Comparison of ENCODE assay signal across 8 cellular contexts in the genomic region with DNA sequence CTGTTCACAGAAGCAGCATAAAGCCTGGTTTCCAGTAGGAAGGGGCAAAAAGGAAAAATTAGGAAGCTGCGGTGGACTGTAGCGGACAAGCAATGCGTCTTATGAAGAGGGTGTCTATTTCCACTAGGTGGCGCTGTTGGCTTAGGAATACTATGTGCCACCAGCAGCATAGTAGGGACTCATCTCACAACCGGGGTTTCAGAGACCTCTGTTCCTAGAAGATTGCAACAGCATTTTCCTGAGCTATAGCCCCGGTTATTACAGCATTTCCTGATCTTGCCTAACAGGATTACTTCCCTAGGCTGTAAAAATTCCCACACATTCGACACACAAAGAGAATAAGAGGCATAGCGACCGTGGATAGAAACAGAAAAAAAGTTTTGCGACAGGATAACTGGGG.
A peak's percentile ranks its signal among the peaks of the same experiment; 100 is the strongest.
DNase-seq lines count a peak whose midpoint lies in the region; ATAC-seq, FAIRE-seq and TF ChIP-seq lines count a peak whose summit lies in the region.
"Had no signal": no experiment of that assay in that cellular context is flagged by ENCODE, and none has a peak within 500 bp of the region (broad histone marks: within the 10 kb centered on the region; RNA-seq: fewer than 3 reads in every experiment).

No MANE protein-coding gene starts in this region.

- H3K4me3 ChIP-seq in astrocyte (ENCODE audit: insufficient read depth, low read depth, low read length) (no peak overlapping the region), kidney epithelial cell (ENCODE audit: low read depth, low read length) (no peak overlapping the region)

- no peaks in the 10 kb centered on the region for H3K36me3 Mint-ChIP-seq in astrocyte (ENCODE audit: low read depth, unreplicated experiment)

- TF ChIP-seq EP300 in Ishikawa (IDR thresholded peaks at IDR 0.05; ENCODE audit: borderline replicate concordance) = no peak

- H3K4me1 ChIP-seq in astrocyte (ENCODE audit: insufficient read depth, low read length) = no peaks in the 10 kb centered on the region

- no peak for ATAC-seq in GM19328 (IDR thresholded peaks at IDR 0.05; ENCODE audit: unreplicated experiment)

- no peak for FAIRE-seq in astrocyte (lab: Jason Lieb, UNC)

- H3K27ac ChIP-seq in astrocyte (ENCODE audit: low read depth, low read length) = no peak overlapping the region
- H3K27ac ChIP-seq: neutrophil had no signal

- TF ChIP-seq RAD21 in Ishikawa (IDR thresholded peaks at IDR 0.05; ENCODE audit: low read depth) = peak; percentile 75

- no peak overlapping the region for H3K27ac Mint-ChIP-seq in astrocyte (ENCODE audit: unreplicated experiment)

- H3K9me3 ChIP-seq in astrocyte (ENCODE audit: insufficient read depth, low read depth, low read length) = peaks cover 16% of the 10 kb centered on the region

- no peak overlapping the region for H3K4me2 ChIP-seq in astrocyte (ENCODE audit: low read length)

- H3K9ac ChIP-seq in astrocyte (ENCODE audit: low read length) = no peak overlapping the region

- no peak overlapping the region for H2AFZ ChIP-seq in astrocyte (ENCODE audit: low read depth, low read length)

- H3K27me3 ChIP-seq in astrocyte (ENCODE audit: insufficient read depth, low read length) (no peaks in the 10 kb centered on the region), kidney epithelial cell (ENCODE audit: control insufficient read depth, insufficient read depth, low read length) (no peaks in the 10 kb centered on the region)
- H3K27me3 ChIP-seq: neutrophil had no signal

- DNase-seq in EL (peak; percentile 54), astrocyte (ENCODE audit: low read depth) (peak; percentile 10), kidney epithelial cell (ENCODE audit: low read depth) (no peak), NCI-H1694 treated with DMSO at 0.1 percent for 48 hours (lab: John Stamatoyannopoulos, UW) (no peak), GM19240 (ENCODE audit: insufficient read length, low spot score) (no peak)

- no peak overlapping the region for H3K4me3 Mint-ChIP-seq in astrocyte (ENCODE audit: unreplicated experiment)

- peaks cover 23% of the 10 kb centered on the region for H3K9me3 Mint-ChIP-seq in astrocyte (ENCODE audit: unreplicated experiment)

- H4K20me1 ChIP-seq in astrocyte (ENCODE audit: insufficient read depth, low read length) = no peaks in the 10 kb centered on the region

- H3K4me1 Mint-ChIP-seq in astrocyte (ENCODE audit: low read depth, unreplicated experiment) = no peaks in the 10 kb centered on the region

- peak; percentile 45 for TF ChIP-seq CTCF in astrocyte (IDR thresholded peaks at IDR 0.05; ENCODE audit: insufficient read depth, low read depth, low read length)
- peak; percentile 39 for TF ChIP-seq CTCF in kidney epithelial cell (IDR thresholded peaks at IDR 0.05; ENCODE audit: insufficient read depth, low read length, poor library complexity, severe bottlenecking)

- H3K79me2 ChIP-seq in astrocyte (ENCODE audit: insufficient read depth, low read length) = no peaks in the 10 kb centered on the region

- H3K36me3 ChIP-seq in astrocyte (ENCODE audit: insufficient read depth, low read length) = no peaks in the 10 kb centered on the region
- H3K36me3 ChIP-seq in kidney epithelial cell (ENCODE audit: control insufficient read depth, insufficient read depth, low read length) = no peaks in the 10 kb centered on the region
- H3K36me3 ChIP-seq: neutrophil had no signal

- no peaks in the 10 kb centered on the region for H3K27me3 Mint-ChIP-seq in astrocyte (ENCODE audit: low read depth, unreplicated experiment)

TF ChIP-seq in Ishikawa, 13 proteins besides CTCF, POLR2A, EP300 and RAD21:
- no peak for TF ChIP-seq FOXM1 (IDR thresholded peaks at IDR 0.05; ENCODE audit: borderline replicate concordance, low read depth)
- no peak for TF ChIP-seq REST (IDR thresholded peaks at IDR 0.05; ENCODE audit: low read depth)
- TF ChIP-seq TCF12 (IDR thresholded peaks at IDR 0.05; ENCODE audit: low read depth) = no peak
- no peak for TF ChIP-seq ZBTB7A (IDR thresholded peaks at IDR 0.05; ENCODE audit: low read depth)
- TF ChIP-seq MAX (IDR thresholded peaks at IDR 0.05) = no peak
- TF ChIP-seq TAF1 (IDR thresholded peaks at IDR 0.05; ENCODE audit: low read depth) = no peak
- no peak for TF ChIP-seq USF1 (IDR thresholded peaks at IDR 0.05)
- no peak for TF ChIP-seq YY1 (IDR thresholded peaks at IDR 0.05; ENCODE audit: low read depth)
- no peak for TF ChIP-seq TEAD4 (IDR thresholded peaks at IDR 0.05)
- no peak for TF ChIP-seq CEBPB (IDR thresholded peaks at IDR 0.05)
- no peak for TF ChIP-seq CREB1 (IDR thresholded peaks at IDR 0.05; ENCODE audit: low read depth)
- TF ChIP-seq NFIC (IDR thresholded peaks at IDR 0.05) = no peak
- TF ChIP-seq EGR1 (IDR thresholded peaks at IDR 0.05) = no peak

Comparison
In these comparisons a context has a peak if more than half of its experiments do, and no peak if none do; other contexts are left out.
1. DNase-seq: peak in EL (single experiment) and astrocyte (single experiment); none in kidney epithelial cell (single experiment), NCI-H1694 treated with DMSO at 0.1 percent for 48 hours (single experiment) and GM19240 (single experiment).